Comparison of ENCODE assay signal across 24 cellular contexts in genomic region chr12:70784042-70784668, GRCh38.
A peak's percentile ranks its signal among the peaks of the same experiment; 100 is the strongest.
DNase-seq lines count a peak whose midpoint lies in the region; ATAC-seq and TF ChIP-seq lines count a peak whose summit lies in the region.
"Had no signal": no experiment of that assay in that cellular context is flagged by ENCODE, and none has a peak within 500 bp of the region (broad histone marks: within the 10 kb centered on the region; RNA-seq: fewer than 3 reads in every experiment).

No MANE protein-coding gene starts in this region.

- DNase-seq in Karpas-422 (peak; percentile 16), sciatic nerve (ENCODE audit: low spot score) (no peak), NOMO-1 treated with DMSO at 0.1 percent for 48 hours (lab: John Stamatoyannopoulos, UW; ENCODE audit: unreplicated experiment) (no peak), NCI-H446 treated with DMSO at 0.1 percent for 48 hours (lab: John Stamatoyannopoulos, UW) (no peak), NCI-H82 treated with DMSO at 0.1 percent for 48 hours (lab: John Stamatoyannopoulos, UW; ENCODE audit: unreplicated experiment) (no peak), sigmoid colon (no peak)
- DNase-seq: 8988T; ACHN; BE2C; CD4-positive, alpha-beta T cell; GM23248; NCI-H1092; NCI-H1417 treated with DMSO at 0.1 percent for 48 hours; NCI-H187 treated with DMSO at 0.1 percent for 48 hours; NCI-H2107; NCI-H446; NCI-H526; SHP77 treated with DMSO at 0.1 percent for 48 hours had no signal

- H3K4me1 ChIP-seq in BLaER1 (peaks cover 54% of the 10 kb centered on the region), Karpas-422 (ENCODE audit: low read length) (no peaks in the 10 kb centered on the region), gastroesophageal sphincter (no peaks in the 10 kb centered on the region), sigmoid colon (no peaks in the 10 kb centered on the region)

- TF ChIP-seq POLR2A in gastroesophageal sphincter (IDR thresholded peaks at IDR 0.05) (no peak), sigmoid colon (IDR thresholded peaks at IDR 0.05) (no peak)

- no CpG with 5 or more reads among the region's 21 CpGs for WGBS in gastroesophageal sphincter (ENCODE audit: low coverage in 1 of 2), 2 donors
- 92 to 95% methylated on average over 21 of the region's 21 CpGs for WGBS in sigmoid colon, 2 donors

- TF ChIP-seq EP300 in gastroesophageal sphincter (IDR thresholded peaks at IDR 0.05) = no peak
- no peak for TF ChIP-seq EP300 in sigmoid colon (IDR thresholded peaks at IDR 0.05)

- H3K9me3 ChIP-seq in BLaER1 = peaks cover 20% of the 10 kb centered on the region
- no peaks in the 10 kb centered on the region for H3K9me3 ChIP-seq in Karpas-422 (ENCODE audit: low read length)
- no peaks in the 10 kb centered on the region for H3K9me3 ChIP-seq in gastroesophageal sphincter
- no peaks in the 10 kb centered on the region for H3K9me3 ChIP-seq in sigmoid colon

- peak; percentile 22 for ATAC-seq in gastroesophageal sphincter
- peak; percentile 45 for ATAC-seq in sciatic nerve
- ATAC-seq: HCT116, Panc1 had no signal

- H3K27me3 ChIP-seq in BLaER1 = no peaks in the 10 kb centered on the region
- H3K27me3 ChIP-seq in Karpas-422 (ENCODE audit: low read length) = no peaks in the 10 kb centered on the region
- H3K27me3 ChIP-seq in gastroesophageal sphincter = no peaks in the 10 kb centered on the region
- no peaks in the 10 kb centered on the region for H3K27me3 ChIP-seq in sigmoid colon
- H3K27me3 ChIP-seq: BE2C had no signal

- H3K4me2 ChIP-seq in BLaER1 = peak overlapping the region; percentile 59
- no peak overlapping the region for H3K4me2 ChIP-seq in Karpas-422 (ENCODE audit: low read depth, low read length, poor library complexity, severe bottlenecking)

- H3K9ac ChIP-seq in BLaER1 (no peak overlapping the region), Karpas-422 (ENCODE audit: low read length) (no peak overlapping the region)
- H3K9ac ChIP-seq: GM23248 had no signal

- no peaks in the 10 kb centered on the region for H3K9me2 ChIP-seq in Karpas-422 (replicated peaks; ENCODE audit: insufficient read depth, low read length)

- H3K4me3 ChIP-seq in BLaER1 (peak overlapping the region; percentile 46), Karpas-422 (ENCODE audit: low read length) (no peak overlapping the region), gastroesophageal sphincter (no peak overlapping the region), sigmoid colon (no peak overlapping the region)
- H3K4me3 ChIP-seq: GM23248 had no signal

- H2AFZ ChIP-seq in Karpas-422 (ENCODE audit: low read length) = no peak overlapping the region
- H2AFZ ChIP-seq: GM23248 had no signal

- intact Hi-C loops in sciatic nerve (cut with DNase I) = no loop called here
- intact Hi-C loops in sigmoid colon (cut with DNase I) = no loop called here

- H3K27ac ChIP-seq in BLaER1 (peak overlapping the region; percentile 49; the same call in 1 of the 2 replicates), Karpas-422 (ENCODE audit: low read length) (no peak overlapping the region), gastroesophageal sphincter (no peak overlapping the region), sigmoid colon (no peak overlapping the region)
- H3K27ac ChIP-seq: GM23248, HL-60, RWPE1 had no signal

- H4K20me1 ChIP-seq in BLaER1 (no peaks in the 10 kb centered on the region), Karpas-422 (ENCODE audit: insufficient read depth, low read depth, low read length) (no peaks in the 10 kb centered on the region)

- no peak for TF ChIP-seq CTCF in gastroesophageal sphincter (IDR thresholded peaks at IDR 0.05)
- no peak for TF ChIP-seq CTCF in sigmoid colon (IDR thresholded peaks at IDR 0.05)

- no peaks in the 10 kb centered on the region for H3K79me2 ChIP-seq in Karpas-422 (ENCODE audit: low read length)

- H3K36me3 ChIP-seq in BLaER1 = peaks cover 8% of the 10 kb centered on the region; the same call in 1 of the 2 replicates
- no peaks in the 10 kb centered on the region for H3K36me3 ChIP-seq in Karpas-422 (ENCODE audit: insufficient read depth, low read length)
- H3K36me3 ChIP-seq in gastroesophageal sphincter = no peaks in the 10 kb centered on the region
- no peaks in the 10 kb centered on the region for H3K36me3 ChIP-seq in sigmoid colon
